Comparison of ENCODE assay signal across 1 cellular context in genomic region chr6:16148498-16148897, GRCh38.
TF ChIP-seq lines count a peak whose summit lies in the region.

No MANE protein-coding gene starts in this region.

TF ChIP-seq in SK-N-SH treated with all-trans-retinoic acid at 6 μM for 48 hours, 23 proteins besides CTCF, POLR2A, EP300 and RAD21 (continued from another document):
- TF ChIP-seq, protein P1, sequence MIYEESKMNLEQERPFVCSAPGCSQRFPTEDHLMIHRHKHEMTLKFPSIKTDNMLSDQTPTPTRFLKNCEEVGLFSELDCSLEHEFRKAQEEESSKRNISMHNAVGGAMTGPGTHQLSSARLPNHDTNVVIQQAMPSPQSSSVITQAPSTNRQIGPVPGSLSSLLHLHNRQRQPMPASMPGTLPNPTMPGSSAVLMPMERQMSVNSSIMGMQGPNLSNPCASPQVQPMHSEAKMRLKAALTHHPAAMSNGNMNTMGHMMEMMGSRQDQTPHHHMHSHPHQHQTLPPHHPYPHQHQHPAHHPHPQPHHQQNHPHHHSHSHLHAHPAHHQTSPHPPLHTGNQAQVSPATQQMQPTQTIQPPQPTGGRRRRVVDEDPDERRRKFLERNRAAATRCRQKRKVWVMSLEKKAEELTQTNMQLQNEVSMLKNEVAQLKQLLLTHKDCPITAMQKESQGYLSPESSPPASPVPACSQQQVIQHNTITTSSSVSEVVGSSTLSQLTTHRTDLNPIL (CRISPR knock-in tag; IDR thresholded peaks at IDR 0.05; ENCODE audit: low read depth) = no peak
- TF ChIP-seq ZNF565 (CRISPR knock-in tag; conservative IDR thresholded peaks at IDR 0.05; ENCODE audit: low read depth) (no peak), PPARA (CRISPR knock-in tag; IDR thresholded peaks at IDR 0.05; ENCODE audit: borderline replicate concordance) (no peak), TCF4 (CRISPR knock-in tag; IDR thresholded peaks at IDR 0.05; ENCODE audit: borderline replicate concordance) (no peak)
